ENCODE assay signal across 1 cellular context in the genomic region with DNA sequence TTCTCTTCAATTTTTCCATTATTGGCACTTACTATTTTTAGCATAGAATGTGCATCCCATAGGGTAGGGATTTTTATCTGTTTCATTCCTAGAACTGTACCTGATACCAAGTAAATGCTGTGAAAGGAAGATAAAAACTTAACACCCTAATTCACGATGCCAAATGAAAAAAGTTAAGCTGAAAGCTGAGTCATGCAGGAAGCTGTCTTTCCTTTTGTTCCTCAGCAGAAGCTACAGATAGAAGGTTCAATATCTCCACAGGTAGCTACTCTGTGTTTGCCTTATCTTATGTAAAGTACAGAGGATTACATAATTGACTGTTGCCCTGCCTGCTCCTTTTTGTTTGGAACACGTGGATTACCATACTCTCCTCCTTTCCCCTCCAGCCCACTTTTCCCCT.
A peak's percentile ranks its signal among the peaks of the same experiment; 100 is the strongest.
TF ChIP-seq lines count a peak whose summit lies in the region.

No MANE protein-coding gene starts in this region.

TF ChIP-seq in K562, 482 proteins besides CTCF, POLR2A, EP300 and RAD21 (continued from another document and continues in another):
- TF ChIP-seq ZBTB5 (IDR thresholded peaks at IDR 0.05), result no peak
- TF ChIP-seq ARHGAP35 (IDR thresholded peaks at IDR 0.05; ENCODE audit: partially characterized antibody), result no peak
- no peak for TF ChIP-seq ELF2 (CRISPR knock-in tag; IDR thresholded peaks at IDR 0.05)
- TF ChIP-seq ARNT (IDR thresholded peaks at IDR 0.05), result peak; percentile 52 to 78; a peak in 2 of 4 replicates
- TF ChIP-seq SETDB1 (IDR thresholded peaks at IDR 0.05; ENCODE audit: low read length), result no peak
- 0 out of 2 replicates have a peak, but pooled peaks have one; percentile 46 for TF ChIP-seq POLR2H (tag; IDR thresholded peaks at IDR 0.05; ENCODE audit: low read depth)
- TF ChIP-seq KDM2B (CRISPR knock-in tag; IDR thresholded peaks at IDR 0.05), result no peak
- TF ChIP-seq, protein P1, sequence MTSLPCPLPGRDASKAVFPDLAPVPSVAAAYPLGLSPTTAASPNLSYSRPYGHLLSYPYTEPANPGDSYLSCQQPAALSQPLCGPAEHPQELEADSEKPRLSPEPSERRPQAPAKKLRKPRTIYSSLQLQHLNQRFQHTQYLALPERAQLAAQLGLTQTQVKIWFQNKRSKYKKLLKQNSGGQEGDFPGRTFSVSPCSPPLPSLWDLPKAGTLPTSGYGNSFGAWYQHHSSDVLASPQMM (CRISPR knock-in tag; IDR thresholded peaks at IDR 0.05), result no peak
- TF ChIP-seq, protein P2, sequence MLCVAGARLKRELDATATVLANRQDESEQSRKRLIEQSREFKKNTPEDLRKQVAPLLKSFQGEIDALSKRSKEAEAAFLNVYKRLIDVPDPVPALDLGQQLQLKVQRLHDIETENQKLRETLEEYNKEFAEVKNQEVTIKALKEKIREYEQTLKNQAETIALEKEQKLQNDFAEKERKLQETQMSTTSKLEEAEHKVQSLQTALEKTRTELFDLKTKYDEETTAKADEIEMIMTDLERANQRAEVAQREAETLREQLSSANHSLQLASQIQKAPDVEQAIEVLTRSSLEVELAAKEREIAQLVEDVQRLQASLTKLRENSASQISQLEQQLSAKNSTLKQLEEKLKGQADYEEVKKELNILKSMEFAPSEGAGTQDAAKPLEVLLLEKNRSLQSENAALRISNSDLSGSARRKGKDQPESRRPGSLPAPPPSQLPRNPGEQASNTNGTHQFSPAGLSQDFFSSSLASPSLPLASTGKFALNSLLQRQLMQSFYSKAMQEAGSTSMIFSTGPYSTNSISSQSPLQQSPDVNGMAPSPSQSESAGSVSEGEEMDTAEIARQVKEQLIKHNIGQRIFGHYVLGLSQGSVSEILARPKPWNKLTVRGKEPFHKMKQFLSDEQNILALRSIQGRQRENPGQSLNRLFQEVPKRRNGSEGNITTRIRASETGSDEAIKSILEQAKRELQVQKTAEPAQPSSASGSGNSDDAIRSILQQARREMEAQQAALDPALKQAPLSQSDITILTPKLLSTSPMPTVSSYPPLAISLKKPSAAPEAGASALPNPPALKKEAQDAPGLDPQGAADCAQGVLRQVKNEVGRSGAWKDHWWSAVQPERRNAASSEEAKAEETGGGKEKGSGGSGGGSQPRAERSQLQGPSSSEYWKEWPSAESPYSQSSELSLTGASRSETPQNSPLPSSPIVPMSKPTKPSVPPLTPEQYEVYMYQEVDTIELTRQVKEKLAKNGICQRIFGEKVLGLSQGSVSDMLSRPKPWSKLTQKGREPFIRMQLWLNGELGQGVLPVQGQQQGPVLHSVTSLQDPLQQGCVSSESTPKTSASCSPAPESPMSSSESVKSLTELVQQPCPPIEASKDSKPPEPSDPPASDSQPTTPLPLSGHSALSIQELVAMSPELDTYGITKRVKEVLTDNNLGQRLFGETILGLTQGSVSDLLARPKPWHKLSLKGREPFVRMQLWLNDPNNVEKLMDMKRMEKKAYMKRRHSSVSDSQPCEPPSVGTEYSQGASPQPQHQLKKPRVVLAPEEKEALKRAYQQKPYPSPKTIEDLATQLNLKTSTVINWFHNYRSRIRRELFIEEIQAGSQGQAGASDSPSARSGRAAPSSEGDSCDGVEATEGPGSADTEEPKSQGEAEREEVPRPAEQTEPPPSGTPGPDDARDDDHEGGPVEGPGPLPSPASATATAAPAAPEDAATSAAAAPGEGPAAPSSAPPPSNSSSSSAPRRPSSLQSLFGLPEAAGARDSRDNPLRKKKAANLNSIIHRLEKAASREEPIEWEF (CRISPR knock-in tag; IDR thresholded peaks at IDR 0.05), result no peak
- no peak for TF ChIP-seq PCBP2 (IDR thresholded peaks at IDR 0.05; ENCODE audit: low read depth, low read length, poor library complexity, severe bottlenecking)
- TF ChIP-seq RBM25 (IDR thresholded peaks at IDR 0.05; ENCODE audit: low read depth, low read length, severe bottlenecking), result no peak
- TF ChIP-seq MYBL2 (IDR thresholded peaks at IDR 0.05; ENCODE audit: low read depth), result no peak
- TF ChIP-seq MYBL2 (CRISPR knock-in tag; IDR thresholded peaks at IDR 0.05; ENCODE audit: borderline replicate concordance), result no peak
- TF ChIP-seq U2AF2 (optimal IDR thresholded peaks at IDR 0.05; ENCODE audit: low read depth, low read length), result no peak
- TF ChIP-seq TAF9B (IDR thresholded peaks at IDR 0.05; ENCODE audit: partially characterized antibody), result no peak
- TF ChIP-seq, protein P3, sequence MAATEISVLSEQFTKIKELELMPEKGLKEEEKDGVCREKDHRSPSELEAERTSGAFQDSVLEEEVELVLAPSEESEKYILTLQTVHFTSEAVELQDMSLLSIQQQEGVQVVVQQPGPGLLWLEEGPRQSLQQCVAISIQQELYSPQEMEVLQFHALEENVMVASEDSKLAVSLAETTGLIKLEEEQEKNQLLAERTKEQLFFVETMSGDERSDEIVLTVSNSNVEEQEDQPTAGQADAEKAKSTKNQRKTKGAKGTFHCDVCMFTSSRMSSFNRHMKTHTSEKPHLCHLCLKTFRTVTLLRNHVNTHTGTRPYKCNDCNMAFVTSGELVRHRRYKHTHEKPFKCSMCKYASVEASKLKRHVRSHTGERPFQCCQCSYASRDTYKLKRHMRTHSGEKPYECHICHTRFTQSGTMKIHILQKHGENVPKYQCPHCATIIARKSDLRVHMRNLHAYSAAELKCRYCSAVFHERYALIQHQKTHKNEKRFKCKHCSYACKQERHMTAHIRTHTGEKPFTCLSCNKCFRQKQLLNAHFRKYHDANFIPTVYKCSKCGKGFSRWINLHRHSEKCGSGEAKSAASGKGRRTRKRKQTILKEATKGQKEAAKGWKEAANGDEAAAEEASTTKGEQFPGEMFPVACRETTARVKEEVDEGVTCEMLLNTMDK (IDR thresholded peaks at IDR 0.05; ENCODE audit: borderline replicate concordance, insufficient read depth, low read depth, low read length, poor library complexity, severe bottlenecking), result no peak
- 0 out of 2 replicates have a peak, but pooled peaks have one; percentile 20 for TF ChIP-seq SMAD4 (CRISPR knock-in tag; conservative IDR thresholded peaks at IDR 0.05)
- TF ChIP-seq, protein P4, sequence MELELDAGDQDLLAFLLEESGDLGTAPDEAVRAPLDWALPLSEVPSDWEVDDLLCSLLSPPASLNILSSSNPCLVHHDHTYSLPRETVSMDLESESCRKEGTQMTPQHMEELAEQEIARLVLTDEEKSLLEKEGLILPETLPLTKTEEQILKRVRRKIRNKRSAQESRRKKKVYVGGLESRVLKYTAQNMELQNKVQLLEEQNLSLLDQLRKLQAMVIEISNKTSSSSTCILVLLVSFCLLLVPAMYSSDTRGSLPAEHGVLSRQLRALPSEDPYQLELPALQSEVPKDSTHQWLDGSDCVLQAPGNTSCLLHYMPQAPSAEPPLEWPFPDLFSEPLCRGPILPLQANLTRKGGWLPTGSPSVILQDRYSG (tag; conservative IDR thresholded peaks at IDR 0.05; ENCODE audit: low read depth), result no peak
- TF ChIP-seq MCM5 (IDR thresholded peaks at IDR 0.05; ENCODE audit: low read depth), result no peak
- TF ChIP-seq, protein P5, sequence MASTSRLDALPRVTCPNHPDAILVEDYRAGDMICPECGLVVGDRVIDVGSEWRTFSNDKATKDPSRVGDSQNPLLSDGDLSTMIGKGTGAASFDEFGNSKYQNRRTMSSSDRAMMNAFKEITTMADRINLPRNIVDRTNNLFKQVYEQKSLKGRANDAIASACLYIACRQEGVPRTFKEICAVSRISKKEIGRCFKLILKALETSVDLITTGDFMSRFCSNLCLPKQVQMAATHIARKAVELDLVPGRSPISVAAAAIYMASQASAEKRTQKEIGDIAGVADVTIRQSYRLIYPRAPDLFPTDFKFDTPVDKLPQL (IDR thresholded peaks at IDR 0.05; ENCODE audit: extremely low read depth, insufficient read length), result no peak
- no peak for TF ChIP-seq KDM5B (IDR thresholded peaks at IDR 0.05; ENCODE audit: insufficient replicate concordance, low read depth, low read length)
- TF ChIP-seq NFXL1 (CRISPR knock-in tag; IDR thresholded peaks at IDR 0.05), result no peak
- TF ChIP-seq RCOR1 (IDR thresholded peaks at IDR 0.05; ENCODE audit: borderline replicate concordance in 1 of 2, low read depth in 2 of 2, low read length in 2 of 2), result peak in 1 of 2 experiments; percentile 71; a peak in 2 of 4 replicates
- no peak for TF ChIP-seq ZNF239 (CRISPR knock-in tag; IDR thresholded peaks at IDR 0.05)
- TF ChIP-seq, protein P6, sequence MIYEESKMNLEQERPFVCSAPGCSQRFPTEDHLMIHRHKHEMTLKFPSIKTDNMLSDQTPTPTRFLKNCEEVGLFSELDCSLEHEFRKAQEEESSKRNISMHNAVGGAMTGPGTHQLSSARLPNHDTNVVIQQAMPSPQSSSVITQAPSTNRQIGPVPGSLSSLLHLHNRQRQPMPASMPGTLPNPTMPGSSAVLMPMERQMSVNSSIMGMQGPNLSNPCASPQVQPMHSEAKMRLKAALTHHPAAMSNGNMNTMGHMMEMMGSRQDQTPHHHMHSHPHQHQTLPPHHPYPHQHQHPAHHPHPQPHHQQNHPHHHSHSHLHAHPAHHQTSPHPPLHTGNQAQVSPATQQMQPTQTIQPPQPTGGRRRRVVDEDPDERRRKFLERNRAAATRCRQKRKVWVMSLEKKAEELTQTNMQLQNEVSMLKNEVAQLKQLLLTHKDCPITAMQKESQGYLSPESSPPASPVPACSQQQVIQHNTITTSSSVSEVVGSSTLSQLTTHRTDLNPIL (CRISPR knock-in tag; IDR thresholded peaks at IDR 0.05), result no peak
- TF ChIP-seq, protein P7, sequence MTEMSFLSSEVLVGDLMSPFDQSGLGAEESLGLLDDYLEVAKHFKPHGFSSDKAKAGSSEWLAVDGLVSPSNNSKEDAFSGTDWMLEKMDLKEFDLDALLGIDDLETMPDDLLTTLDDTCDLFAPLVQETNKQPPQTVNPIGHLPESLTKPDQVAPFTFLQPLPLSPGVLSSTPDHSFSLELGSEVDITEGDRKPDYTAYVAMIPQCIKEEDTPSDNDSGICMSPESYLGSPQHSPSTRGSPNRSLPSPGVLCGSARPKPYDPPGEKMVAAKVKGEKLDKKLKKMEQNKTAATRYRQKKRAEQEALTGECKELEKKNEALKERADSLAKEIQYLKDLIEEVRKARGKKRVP (CRISPR knock-in tag; IDR thresholded peaks at IDR 0.05), result no peak
- no peak for TF ChIP-seq ZNF212 (CRISPR knock-in tag; IDR thresholded peaks at IDR 0.05)
- TF ChIP-seq, protein P8, sequence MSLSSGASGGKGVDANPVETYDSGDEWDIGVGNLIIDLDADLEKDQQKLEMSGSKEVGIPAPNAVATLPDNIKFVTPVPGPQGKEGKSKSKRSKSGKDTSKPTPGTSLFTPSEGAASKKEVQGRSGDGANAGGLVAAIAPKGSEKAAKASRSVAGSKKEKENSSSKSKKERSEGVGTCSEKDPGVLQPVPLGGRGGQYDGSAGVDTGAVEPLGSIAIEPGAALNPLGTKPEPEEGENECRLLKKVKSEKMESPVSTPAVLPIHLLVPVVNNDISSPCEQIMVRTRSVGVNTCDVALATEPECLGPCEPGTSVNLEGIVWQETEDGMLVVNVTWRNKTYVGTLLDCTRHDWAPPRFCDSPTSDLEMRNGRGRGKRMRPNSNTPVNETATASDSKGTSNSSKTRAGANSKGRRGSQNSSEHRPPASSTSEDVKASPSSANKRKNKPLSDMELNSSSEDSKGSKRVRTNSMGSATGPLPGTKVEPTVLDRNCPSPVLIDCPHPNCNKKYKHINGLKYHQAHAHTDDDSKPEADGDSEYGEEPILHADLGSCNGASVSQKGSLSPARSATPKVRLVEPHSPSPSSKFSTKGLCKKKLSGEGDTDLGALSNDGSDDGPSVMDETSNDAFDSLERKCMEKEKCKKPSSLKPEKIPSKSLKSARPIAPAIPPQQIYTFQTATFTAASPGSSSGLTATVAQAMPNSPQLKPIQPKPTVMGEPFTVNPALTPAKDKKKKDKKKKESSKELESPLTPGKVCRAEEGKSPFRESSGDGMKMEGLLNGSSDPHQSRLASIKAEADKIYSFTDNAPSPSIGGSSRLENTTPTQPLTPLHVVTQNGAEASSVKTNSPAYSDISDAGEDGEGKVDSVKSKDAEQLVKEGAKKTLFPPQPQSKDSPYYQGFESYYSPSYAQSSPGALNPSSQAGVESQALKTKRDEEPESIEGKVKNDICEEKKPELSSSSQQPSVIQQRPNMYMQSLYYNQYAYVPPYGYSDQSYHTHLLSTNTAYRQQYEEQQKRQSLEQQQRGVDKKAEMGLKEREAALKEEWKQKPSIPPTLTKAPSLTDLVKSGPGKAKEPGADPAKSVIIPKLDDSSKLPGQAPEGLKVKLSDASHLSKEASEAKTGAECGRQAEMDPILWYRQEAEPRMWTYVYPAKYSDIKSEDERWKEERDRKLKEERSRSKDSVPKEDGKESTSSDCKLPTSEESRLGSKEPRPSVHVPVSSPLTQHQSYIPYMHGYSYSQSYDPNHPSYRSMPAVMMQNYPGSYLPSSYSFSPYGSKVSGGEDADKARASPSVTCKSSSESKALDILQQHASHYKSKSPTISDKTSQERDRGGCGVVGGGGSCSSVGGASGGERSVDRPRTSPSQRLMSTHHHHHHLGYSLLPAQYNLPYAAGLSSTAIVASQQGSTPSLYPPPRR (CRISPR knock-in tag; IDR thresholded peaks at IDR 0.05; ENCODE audit: borderline replicate concordance), result no peak
- TF ChIP-seq, protein P9, sequence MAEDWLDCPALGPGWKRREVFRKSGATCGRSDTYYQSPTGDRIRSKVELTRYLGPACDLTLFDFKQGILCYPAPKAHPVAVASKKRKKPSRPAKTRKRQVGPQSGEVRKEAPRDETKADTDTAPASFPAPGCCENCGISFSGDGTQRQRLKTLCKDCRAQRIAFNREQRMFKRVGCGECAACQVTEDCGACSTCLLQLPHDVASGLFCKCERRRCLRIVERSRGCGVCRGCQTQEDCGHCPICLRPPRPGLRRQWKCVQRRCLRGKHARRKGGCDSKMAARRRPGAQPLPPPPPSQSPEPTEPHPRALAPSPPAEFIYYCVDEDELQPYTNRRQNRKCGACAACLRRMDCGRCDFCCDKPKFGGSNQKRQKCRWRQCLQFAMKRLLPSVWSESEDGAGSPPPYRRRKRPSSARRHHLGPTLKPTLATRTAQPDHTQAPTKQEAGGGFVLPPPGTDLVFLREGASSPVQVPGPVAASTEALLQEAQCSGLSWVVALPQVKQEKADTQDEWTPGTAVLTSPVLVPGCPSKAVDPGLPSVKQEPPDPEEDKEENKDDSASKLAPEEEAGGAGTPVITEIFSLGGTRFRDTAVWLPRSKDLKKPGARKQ (CRISPR knock-in tag; IDR thresholded peaks at IDR 0.05), result no peak
- TF ChIP-seq, protein P10, sequence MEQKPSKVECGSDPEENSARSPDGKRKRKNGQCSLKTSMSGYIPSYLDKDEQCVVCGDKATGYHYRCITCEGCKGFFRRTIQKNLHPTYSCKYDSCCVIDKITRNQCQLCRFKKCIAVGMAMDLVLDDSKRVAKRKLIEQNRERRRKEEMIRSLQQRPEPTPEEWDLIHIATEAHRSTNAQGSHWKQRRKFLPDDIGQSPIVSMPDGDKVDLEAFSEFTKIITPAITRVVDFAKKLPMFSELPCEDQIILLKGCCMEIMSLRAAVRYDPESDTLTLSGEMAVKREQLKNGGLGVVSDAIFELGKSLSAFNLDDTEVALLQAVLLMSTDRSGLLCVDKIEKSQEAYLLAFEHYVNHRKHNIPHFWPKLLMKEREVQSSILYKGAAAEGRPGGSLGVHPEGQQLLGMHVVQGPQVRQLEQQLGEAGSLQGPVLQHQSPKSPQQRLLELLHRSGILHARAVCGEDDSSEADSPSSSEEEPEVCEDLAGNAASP (IDR thresholded peaks at IDR 0.05), result no peak
